ENCODE assay signal across 1 cellular context in the genomic region with DNA sequence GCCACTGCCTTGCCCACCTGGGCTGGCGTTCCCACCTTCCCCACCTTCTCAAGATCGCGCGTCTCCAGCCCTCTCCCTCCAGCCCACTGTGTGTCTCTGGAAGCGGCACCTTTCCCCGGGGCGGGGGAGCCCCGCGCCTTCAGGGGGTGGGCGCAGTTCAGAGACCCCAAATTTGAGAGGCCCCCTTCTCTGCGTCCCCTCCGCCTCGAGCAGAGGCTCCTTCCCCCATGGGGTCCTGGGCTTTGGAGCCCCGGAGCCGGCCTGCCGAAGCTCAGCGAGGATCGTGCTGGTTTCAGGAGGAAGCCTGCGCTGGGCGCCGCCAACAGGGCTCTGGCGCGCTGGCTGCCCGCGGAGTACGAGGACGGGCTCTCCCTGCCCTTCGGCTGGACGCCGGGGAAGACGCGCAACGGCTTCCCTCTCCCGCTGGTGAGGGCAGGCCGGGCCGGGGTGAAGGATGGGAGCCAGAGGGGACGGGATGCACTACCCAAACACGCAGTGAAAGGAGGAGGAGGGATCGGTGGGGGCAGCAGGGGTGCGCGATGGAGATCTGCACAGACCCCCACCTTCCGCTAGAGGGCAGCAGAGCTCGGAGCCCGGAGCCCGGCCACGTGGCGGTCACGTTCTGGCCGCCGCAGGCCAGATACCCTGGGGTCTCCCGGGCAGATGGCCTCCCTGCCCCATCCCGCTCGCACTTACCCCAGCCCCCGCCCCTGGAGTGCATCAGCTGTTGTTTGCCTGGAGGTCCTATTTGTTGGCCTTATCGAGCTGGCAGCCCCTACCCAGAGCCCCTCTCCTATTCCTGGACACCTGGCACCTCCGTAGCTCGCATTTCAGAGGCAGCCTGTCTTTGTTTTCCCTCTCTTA.
A peak's percentile ranks its signal among the peaks of the same experiment; 100 is the strongest.
TF ChIP-seq lines count a peak whose summit lies in the region.

No MANE protein-coding gene starts in this region.

TF ChIP-seq in HepG2, 621 proteins besides CTCF, POLR2A, EP300 and RAD21 (continued from another document and continues in another):
- TF ChIP-seq, protein P1, sequence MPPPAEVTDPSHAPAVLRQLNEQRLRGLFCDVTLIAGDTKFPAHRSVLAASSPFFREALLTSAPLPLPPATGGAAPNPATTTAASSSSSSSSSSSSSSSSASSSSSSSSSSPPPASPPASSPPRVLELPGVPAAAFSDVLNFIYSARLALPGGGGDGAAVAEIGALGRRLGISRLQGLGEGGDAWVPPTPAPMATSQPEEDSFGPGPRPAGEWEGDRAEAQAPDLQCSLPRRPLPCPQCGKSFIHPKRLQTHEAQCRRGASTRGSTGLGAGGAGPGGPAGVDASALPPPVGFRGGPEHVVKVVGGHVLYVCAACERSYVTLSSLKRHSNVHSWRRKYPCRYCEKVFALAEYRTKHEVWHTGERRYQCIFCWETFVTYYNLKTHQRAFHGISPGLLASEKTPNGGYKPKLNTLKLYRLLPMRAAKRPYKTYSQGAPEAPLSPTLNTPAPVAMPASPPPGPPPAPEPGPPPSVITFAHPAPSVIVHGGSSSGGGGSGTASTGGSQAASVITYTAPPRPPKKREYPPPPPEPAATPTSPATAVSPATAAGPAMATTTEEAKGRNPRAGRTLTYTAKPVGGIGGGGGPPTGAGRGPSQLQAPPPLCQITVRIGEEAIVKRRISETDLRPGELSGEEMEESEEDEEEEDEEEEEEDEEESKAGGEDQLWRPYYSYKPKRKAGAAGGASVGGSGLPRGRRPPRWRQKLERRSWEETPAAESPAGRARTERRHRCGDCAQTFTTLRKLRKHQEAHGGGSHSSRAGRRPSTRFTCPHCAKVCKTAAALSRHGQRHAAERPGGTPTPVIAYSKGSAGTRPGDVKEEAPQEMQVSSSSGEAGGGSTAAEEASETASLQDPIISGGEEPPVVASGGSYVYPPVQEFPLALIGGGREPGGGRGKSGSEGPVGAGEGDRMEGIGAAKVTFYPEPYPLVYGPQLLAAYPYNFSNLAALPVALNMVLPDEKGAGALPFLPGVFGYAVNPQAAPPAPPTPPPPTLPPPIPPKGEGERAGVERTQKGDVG (CRISPR knock-in tag; IDR thresholded peaks at IDR 0.05; ENCODE audit: borderline replicate concordance), result no peak; the same call in 1 of the 2 replicates
- TF ChIP-seq SRSF4 (IDR thresholded peaks at IDR 0.05; ENCODE audit: low read depth, low read length, poor library complexity, severe bottlenecking) (no peak), HMGA1 (CRISPR knock-in tag; conservative IDR thresholded peaks at IDR 0.05) (no peak), SNAPC2 (CRISPR knock-in tag; IDR thresholded peaks at IDR 0.05) (peak; percentile 70; the same call in 1 of the 2 replicates), ZNF460 (CRISPR knock-in tag; IDR thresholded peaks at IDR 0.05; ENCODE audit: borderline replicate concordance) (no peak), ZNF747 (CRISPR knock-in tag; IDR thresholded peaks at IDR 0.05; ENCODE audit: borderline replicate concordance) (peak; percentile 87), ZFP90 (CRISPR knock-in tag; IDR thresholded peaks at IDR 0.05; ENCODE audit: borderline replicate concordance) (peak; percentile 77; the same call in 1 of the 2 replicates), PAWR (CRISPR knock-in tag; IDR thresholded peaks at IDR 0.05; ENCODE audit: borderline replicate concordance) (no peak), ZNF761 (CRISPR knock-in tag; conservative IDR thresholded peaks at IDR 0.05) (0 out of 2 replicates have a peak, but pooled peaks have one; percentile 65), CEBPB (IDR thresholded peaks at IDR 0.05; ENCODE audit: borderline replicate concordance, low read depth, low read length) (no peak), ZNF839 (CRISPR knock-in tag; IDR thresholded peaks at IDR 0.05; ENCODE audit: borderline replicate concordance) (0 out of 2 replicates have a peak, but pooled peaks have one; percentile 25), FOXK1 (CRISPR knock-in tag; IDR thresholded peaks at IDR 0.05; ENCODE audit: borderline replicate concordance, low read depth) (no peak), STAT5B (CRISPR knock-in tag; IDR thresholded peaks at IDR 0.05) (no peak), NR2F6 (IDR thresholded peaks at IDR 0.05) (no peak), NR2F6 (CRISPR knock-in tag; IDR thresholded peaks at IDR 0.05) (no peak), ZNF768 (CRISPR knock-in tag; IDR thresholded peaks at IDR 0.05) (peak; percentile 73; the same call in 1 of the 2 replicates), ZNF75D (CRISPR knock-in tag; IDR thresholded peaks at IDR 0.05; ENCODE audit: borderline replicate concordance) (peak; percentile 78; the same call in 1 of the 2 replicates), SMAD1 (CRISPR knock-in tag; IDR thresholded peaks at IDR 0.05; ENCODE audit: borderline replicate concordance, low read depth) (no peak), HOXA7 (CRISPR knock-in tag; IDR thresholded peaks at IDR 0.05) (0 out of 2 replicates have a peak, but pooled peaks have one; percentile 23), ZNF563 (CRISPR knock-in tag; IDR thresholded peaks at IDR 0.05) (peak; percentile 91), XRCC5 (optimal IDR thresholded peaks at IDR 0.05; ENCODE audit: low read length) (peak; percentile 66), SMC3 (IDR thresholded peaks at IDR 0.05; ENCODE audit: low read length) (no peak), ZNF446 (CRISPR knock-in tag; IDR thresholded peaks at IDR 0.05) (no peak; the same call in 1 of the 2 replicates), ZNF781 (CRISPR knock-in tag; IDR thresholded peaks at IDR 0.05; ENCODE audit: borderline replicate concordance, not compliant biosample characterization) (peak; percentile 94), EED (CRISPR knock-in tag; IDR thresholded peaks at IDR 0.05) (peak; percentile 78; the same call in 1 of the 2 replicates), SNRNP70 (IDR thresholded peaks at IDR 0.05; ENCODE audit: low read depth, low read length) (no peak), ZFP82 (CRISPR knock-in tag; IDR thresholded peaks at IDR 0.05; ENCODE audit: borderline replicate concordance) (no peak; the same call in 1 of the 2 replicates), CREB1 (IDR thresholded peaks at IDR 0.05) (no peak), CREB1 (CRISPR knock-in tag; IDR thresholded peaks at IDR 0.05) (no peak), ATF1 (CRISPR knock-in tag; IDR thresholded peaks at IDR 0.05) (no peak), ATF7-NPFF (CRISPR knock-in tag; IDR thresholded peaks at IDR 0.05; ENCODE audit: low read depth) (peak; percentile 75), ZNF431 (CRISPR knock-in tag; IDR thresholded peaks at IDR 0.05; ENCODE audit: borderline replicate concordance, low read depth) (peak; percentile 77; the same call in 1 of the 2 replicates), ZNF24 (IDR thresholded peaks at IDR 0.05) (no peak), ZNF251 (CRISPR knock-in tag; IDR thresholded peaks at IDR 0.05) (no peak), ZMYM2 (CRISPR knock-in tag; IDR thresholded peaks at IDR 0.05) (no peak), KLF12 (CRISPR knock-in tag; IDR thresholded peaks at IDR 0.05; ENCODE audit: borderline replicate concordance) (0 out of 2 replicates have a peak, but pooled peaks have one; percentile 27)
- TF ChIP-seq, protein P2, sequence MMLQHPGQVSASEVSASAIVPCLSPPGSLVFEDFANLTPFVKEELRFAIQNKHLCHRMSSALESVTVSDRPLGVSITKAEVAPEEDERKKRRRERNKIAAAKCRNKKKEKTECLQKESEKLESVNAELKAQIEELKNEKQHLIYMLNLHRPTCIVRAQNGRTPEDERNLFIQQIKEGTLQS (CRISPR knock-in tag; IDR thresholded peaks at IDR 0.05), result 0 out of 2 replicates have a peak, but pooled peaks have one; percentile 34
- TF ChIP-seq, protein P3, sequence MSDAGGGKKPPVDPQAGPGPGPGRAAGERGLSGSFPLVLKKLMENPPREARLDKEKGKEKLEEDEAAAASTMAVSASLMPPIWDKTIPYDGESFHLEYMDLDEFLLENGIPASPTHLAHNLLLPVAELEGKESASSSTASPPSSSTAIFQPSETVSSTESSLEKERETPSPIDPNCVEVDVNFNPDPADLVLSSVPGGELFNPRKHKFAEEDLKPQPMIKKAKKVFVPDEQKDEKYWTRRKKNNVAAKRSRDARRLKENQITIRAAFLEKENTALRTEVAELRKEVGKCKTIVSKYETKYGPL (CRISPR knock-in tag; IDR thresholded peaks at IDR 0.05), result no peak
- TF ChIP-seq, protein P4, sequence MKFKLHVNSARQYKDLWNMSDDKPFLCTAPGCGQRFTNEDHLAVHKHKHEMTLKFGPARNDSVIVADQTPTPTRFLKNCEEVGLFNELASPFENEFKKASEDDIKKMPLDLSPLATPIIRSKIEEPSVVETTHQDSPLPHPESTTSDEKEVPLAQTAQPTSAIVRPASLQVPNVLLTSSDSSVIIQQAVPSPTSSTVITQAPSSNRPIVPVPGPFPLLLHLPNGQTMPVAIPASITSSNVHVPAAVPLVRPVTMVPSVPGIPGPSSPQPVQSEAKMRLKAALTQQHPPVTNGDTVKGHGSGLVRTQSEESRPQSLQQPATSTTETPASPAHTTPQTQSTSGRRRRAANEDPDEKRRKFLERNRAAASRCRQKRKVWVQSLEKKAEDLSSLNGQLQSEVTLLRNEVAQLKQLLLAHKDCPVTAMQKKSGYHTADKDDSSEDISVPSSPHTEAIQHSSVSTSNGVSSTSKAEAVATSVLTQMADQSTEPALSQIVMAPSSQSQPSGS (CRISPR knock-in tag; IDR thresholded peaks at IDR 0.05), result peak; percentile 49; the same call in 1 of the 2 replicates
- TF ChIP-seq, protein P5, sequence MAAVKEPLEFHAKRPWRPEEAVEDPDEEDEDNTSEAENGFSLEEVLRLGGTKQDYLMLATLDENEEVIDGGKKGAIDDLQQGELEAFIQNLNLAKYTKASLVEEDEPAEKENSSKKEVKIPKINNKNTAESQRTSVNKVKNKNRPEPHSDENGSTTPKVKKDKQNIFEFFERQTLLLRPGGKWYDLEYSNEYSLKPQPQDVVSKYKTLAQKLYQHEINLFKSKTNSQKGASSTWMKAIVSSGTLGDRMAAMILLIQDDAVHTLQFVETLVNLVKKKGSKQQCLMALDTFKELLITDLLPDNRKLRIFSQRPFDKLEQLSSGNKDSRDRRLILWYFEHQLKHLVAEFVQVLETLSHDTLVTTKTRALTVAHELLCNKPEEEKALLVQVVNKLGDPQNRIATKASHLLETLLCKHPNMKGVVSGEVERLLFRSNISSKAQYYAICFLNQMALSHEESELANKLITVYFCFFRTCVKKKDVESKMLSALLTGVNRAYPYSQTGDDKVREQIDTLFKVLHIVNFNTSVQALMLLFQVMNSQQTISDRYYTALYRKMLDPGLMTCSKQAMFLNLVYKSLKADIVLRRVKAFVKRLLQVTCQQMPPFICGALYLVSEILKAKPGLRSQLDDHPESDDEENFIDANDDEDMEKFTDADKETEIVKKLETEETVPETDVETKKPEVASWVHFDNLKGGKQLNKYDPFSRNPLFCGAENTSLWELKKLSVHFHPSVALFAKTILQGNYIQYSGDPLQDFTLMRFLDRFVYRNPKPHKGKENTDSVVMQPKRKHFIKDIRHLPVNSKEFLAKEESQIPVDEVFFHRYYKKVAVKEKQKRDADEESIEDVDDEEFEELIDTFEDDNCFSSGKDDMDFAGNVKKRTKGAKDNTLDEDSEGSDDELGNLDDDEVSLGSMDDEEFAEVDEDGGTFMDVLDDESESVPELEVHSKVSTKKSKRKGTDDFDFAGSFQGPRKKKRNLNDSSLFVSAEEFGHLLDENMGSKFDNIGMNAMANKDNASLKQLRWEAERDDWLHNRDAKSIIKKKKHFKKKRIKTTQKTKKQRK (IDR thresholded peaks at IDR 0.05; ENCODE audit: low read length), result no peak
- TF ChIP-seq, protein P6, sequence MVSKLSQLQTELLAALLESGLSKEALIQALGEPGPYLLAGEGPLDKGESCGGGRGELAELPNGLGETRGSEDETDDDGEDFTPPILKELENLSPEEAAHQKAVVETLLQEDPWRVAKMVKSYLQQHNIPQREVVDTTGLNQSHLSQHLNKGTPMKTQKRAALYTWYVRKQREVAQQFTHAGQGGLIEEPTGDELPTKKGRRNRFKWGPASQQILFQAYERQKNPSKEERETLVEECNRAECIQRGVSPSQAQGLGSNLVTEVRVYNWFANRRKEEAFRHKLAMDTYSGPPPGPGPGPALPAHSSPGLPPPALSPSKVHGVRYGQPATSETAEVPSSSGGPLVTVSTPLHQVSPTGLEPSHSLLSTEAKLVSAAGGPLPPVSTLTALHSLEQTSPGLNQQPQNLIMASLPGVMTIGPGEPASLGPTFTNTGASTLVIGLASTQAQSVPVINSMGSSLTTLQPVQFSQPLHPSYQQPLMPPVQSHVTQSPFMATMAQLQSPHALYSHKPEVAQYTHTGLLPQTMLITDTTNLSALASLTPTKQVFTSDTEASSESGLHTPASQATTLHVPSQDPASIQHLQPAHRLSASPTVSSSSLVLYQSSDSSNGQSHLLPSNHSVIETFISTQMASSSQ (IDR thresholded peaks at IDR 0.05; ENCODE audit: low read depth), result no peak
- TF ChIP-seq, protein P6 (CRISPR knock-in tag; IDR thresholded peaks at IDR 0.05; ENCODE audit: borderline replicate concordance), result no peak
- TF ChIP-seq, protein P7, sequence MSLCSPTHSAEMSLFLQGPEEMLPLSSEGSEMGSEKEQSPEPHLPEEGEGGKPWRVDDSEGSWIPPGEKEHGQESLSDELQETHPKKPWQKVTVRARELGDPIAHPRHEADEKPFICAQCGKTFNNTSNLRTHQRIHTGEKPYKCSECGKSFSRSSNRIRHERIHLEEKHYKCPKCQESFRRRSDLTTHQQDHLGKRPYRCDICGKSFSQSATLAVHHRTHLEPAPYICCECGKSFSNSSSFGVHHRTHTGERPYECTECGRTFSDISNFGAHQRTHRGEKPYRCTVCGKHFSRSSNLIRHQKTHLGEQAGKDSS (CRISPR knock-in tag; IDR thresholded peaks at IDR 0.05; ENCODE audit: borderline replicate concordance, low read depth), result no peak
- TF ChIP-seq, protein P8, sequence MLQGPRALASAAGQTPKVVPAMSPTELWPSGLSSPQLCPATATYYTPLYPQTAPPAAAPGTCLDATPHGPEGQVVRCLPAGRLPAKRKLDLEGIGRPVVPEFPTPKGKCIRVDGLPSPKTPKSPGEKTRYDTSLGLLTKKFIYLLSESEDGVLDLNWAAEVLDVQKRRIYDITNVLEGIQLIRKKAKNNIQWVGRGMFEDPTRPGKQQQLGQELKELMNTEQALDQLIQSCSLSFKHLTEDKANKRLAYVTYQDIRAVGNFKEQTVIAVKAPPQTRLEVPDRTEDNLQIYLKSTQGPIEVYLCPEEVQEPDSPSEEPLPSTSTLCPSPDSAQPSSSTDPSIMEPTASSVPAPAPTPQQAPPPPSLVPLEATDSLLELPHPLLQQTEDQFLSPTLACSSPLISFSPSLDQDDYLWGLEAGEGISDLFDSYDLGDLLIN (CRISPR knock-in tag; IDR thresholded peaks at IDR 0.05; ENCODE audit: borderline replicate concordance), result no peak
- TF ChIP-seq, protein P9, sequence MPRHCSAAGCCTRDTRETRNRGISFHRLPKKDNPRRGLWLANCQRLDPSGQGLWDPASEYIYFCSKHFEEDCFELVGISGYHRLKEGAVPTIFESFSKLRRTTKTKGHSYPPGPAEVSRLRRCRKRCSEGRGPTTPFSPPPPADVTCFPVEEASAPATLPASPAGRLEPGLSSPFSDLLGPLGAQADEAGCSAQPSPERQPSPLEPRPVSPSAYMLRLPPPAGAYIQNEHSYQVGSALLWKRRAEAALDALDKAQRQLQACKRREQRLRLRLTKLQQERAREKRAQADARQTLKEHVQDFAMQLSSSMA (CRISPR knock-in tag; IDR thresholded peaks at IDR 0.05), result peak; percentile 62; the same call in 1 of the 2 replicates
